ENCODE assay signal across 1 cellular context in the genomic region with DNA sequence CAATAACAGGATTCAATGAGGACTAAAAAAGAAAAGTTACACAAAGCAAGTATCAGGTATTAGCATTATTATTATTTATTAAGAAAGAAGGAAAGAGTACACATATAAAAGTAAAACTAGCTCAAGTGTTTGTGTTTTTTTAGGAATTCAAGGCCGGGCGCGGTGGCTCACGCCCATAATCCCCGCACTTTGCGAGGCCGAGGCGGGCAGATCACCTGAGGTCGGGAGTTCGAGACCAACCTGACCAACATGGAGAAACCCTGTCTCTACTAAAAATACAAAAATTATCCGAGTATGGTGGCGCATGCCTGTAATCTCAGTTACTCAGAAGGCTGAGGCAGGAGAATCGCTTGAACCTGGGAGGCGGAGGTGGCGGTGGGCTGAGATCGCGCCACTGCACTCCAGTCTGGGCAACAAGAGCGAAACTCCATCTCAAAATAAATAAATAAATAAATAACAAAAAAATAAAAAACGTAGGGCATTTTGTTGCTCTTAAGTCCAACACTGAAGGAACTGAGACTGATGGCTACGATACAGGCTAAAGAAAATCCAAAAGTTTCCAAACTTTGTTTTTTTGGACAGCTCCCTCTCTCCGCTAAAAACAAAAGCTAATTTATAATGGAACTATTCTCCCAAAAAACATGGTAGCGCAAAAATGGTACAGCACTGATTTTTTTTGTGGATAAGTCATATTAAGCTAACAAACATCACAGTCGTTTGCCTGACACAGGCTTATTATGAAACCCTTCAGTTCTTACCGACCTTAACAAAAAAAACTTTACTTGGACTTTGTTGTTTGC.
A peak's percentile ranks its signal among the peaks of the same experiment; 100 is the strongest.
TF ChIP-seq lines count a peak whose summit lies in the region.

No MANE protein-coding gene starts in this region.

TF ChIP-seq in K562, 482 proteins besides CTCF, POLR2A, EP300 and RAD21:
- TF ChIP-seq, protein P1, sequence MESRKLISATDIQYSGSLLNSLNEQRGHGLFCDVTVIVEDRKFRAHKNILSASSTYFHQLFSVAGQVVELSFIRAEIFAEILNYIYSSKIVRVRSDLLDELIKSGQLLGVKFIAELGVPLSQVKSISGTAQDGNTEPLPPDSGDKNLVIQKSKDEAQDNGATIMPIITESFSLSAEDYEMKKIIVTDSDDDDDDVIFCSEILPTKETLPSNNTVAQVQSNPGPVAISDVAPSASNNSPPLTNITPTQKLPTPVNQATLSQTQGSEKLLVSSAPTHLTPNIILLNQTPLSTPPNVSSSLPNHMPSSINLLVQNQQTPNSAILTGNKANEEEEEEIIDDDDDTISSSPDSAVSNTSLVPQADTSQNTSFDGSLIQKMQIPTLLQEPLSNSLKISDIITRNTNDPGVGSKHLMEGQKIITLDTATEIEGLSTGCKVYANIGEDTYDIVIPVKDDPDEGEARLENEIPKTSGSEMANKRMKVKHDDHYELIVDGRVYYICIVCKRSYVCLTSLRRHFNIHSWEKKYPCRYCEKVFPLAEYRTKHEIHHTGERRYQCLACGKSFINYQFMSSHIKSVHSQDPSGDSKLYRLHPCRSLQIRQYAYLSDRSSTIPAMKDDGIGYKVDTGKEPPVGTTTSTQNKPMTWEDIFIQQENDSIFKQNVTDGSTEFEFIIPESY (CRISPR knock-in tag; IDR thresholded peaks at IDR 0.05), result peak; percentile 57; the same call in 1 of the 2 replicates
- no peak for TF ChIP-seq SRSF9 (IDR thresholded peaks at IDR 0.05; ENCODE audit: borderline replicate concordance, low read depth, low read length)
- TF ChIP-seq, protein P2, sequence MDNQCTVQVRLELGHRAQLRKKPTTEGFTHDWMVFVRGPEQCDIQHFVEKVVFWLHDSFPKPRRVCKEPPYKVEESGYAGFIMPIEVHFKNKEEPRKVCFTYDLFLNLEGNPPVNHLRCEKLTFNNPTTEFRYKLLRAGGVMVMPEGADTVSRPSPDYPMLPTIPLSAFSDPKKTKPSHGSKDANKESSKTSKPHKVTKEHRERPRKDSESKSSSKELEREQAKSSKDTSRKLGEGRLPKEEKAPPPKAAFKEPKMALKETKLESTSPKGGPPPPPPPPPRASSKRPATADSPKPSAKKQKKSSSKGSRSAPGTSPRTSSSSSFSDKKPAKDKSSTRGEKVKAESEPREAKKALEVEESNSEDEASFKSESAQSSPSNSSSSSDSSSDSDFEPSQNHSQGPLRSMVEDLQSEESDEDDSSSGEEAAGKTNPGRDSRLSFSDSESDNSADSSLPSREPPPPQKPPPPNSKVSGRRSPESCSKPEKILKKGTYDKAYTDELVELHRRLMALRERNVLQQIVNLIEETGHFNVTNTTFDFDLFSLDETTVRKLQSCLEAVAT (IDR thresholded peaks at IDR 0.05), result peak in 1 of 2 experiments; percentile 73; a peak in 2 of 4 replicates
- TF ChIP-seq, protein P3, sequence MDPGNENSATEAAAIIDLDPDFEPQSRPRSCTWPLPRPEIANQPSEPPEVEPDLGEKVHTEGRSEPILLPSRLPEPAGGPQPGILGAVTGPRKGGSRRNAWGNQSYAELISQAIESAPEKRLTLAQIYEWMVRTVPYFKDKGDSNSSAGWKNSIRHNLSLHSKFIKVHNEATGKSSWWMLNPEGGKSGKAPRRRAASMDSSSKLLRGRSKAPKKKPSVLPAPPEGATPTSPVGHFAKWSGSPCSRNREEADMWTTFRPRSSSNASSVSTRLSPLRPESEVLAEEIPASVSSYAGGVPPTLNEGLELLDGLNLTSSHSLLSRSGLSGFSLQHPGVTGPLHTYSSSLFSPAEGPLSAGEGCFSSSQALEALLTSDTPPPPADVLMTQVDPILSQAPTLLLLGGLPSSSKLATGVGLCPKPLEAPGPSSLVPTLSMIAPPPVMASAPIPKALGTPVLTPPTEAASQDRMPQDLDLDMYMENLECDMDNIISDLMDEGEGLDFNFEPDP (CRISPR knock-in tag; IDR thresholded peaks at IDR 0.05), result no peak
TF ChIP-seq in K562: peak in this region for 2.
